Comparison of ENCODE assay signal across 8 cellular contexts in genomic region chr13:48579167-48579918, GRCh38. TPM values are rescaled to one million over a fixed set of nuclear protein-coding genes. Genes with fewer than 3 reads are reported as not detected.
A peak's percentile ranks its signal among the peaks of the same experiment; 100 is the strongest.
DNase-seq lines count a peak whose midpoint lies in the region; ATAC-seq and TF ChIP-seq lines count a peak whose summit lies in the region.

No MANE protein-coding gene starts in this region.

- ATAC-seq in GM18511 (IDR thresholded peaks at IDR 0.05; ENCODE audit: unreplicated experiment) (peak; percentile 84), HG02571 (IDR thresholded peaks at IDR 0.05; ENCODE audit: unreplicated experiment) (peak; percentile 71), left ventricle myocardium superior (peak; percentile 59)

- H3K4me3 ChIP-seq in NB4 (ENCODE audit: low read depth, low read length) (peak overlapping the region; percentile 7), BE2C (ENCODE audit: low read depth, low read length) (no peak overlapping the region)

- intact Hi-C loops in left ventricle myocardium superior (cut with micrococcal nuclease) = loop anchor here (10.0 kb wide), 2 partner anchors 55 to 175 kb away; no protein-coding TSS in a partner anchor

- TF ChIP-seq CTCF in NB4 (IDR thresholded peaks at IDR 0.05; ENCODE audit: low read depth, low read length) (no peak), BE2C (IDR thresholded peaks at IDR 0.05; ENCODE audit: low read depth, low read length) (no peak)

- H3K27me3 ChIP-seq in BE2C = no peaks in the 10 kb centered on the region

- DNase-seq in NB4 (ENCODE audit: low read depth) (peak; percentile 91), left ventricle myocardium superior (no peak), NCI-H1436 treated with DMSO at 0.1 percent for 48 hours (lab: John Stamatoyannopoulos, UW) (no peak), BE2C (no peak), NCI-H187 (lab: John Stamatoyannopoulos, UW) (no peak)
- DNase-seq in activated effector memory CD4-positive, alpha-beta T cell treated with Interleukin-2 at 50 U/mL for 16 hours = no peak

- H3K36me3 ChIP-seq in BE2C = no peaks in the 10 kb centered on the region

- no peaks in the 10 kb centered on the region for H3K9me3 ChIP-seq in BE2C

- no peaks in the 10 kb centered on the region for H3K4me1 ChIP-seq in BE2C

- no peak for TF ChIP-seq POLR2A in NB4 (IDR thresholded peaks at IDR 0.05; ENCODE audit: extremely low read depth, insufficient read length)

RNA-seq across cellular contexts. Expression of gene RCBTB2, which starts 46.5 kb away (rescaled TPM):
- 13.5 TPM for total RNA-seq in left ventricle myocardium superior
- polyA plus RNA-seq in BE2C (2012; ENCODE audit: insufficient read depth, insufficient read length, low read depth) = 9.2 TPM
